8 cellular contexts compared by ENCODE assay signal in the genomic region with DNA sequence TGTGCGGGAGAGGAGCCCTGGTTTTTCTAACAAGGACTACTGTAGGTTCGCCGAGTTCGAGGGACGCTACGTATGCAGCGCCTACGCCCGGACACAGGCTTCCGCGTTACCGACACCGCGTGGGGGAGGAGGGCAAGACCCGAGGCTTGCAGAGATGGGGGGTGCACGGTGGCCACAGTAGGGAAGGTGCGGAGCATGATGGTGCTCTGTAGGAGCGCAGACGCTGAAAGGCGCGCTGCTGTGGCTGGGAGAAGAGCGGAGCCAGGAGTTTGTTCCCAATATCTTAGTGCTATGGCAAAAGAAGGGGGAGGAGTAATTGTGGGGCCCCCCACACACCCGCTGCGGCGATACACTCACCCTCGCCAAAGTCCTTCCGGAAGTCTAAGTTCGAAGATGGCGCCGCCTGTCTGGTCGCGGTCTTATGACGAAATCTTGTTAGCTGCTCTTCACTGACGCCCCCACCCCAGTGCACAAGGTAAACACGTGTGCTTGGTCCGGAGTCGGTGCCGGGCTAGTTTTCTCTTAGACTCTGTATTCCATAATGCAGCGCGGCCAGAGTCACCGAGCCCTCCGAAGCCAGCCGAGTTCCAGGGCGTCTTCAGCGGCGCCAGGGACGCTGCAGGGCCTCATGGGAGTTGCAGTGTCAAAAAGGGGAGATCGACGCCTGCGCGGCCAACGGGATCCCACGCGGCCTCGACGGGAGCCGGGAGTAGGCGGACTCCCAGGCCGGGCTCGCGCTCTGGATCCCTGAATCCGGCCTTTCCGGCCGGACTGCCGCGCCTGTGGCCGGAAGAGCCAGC. TPM values are rescaled to one million over a fixed set of nuclear protein-coding genes. Genes with fewer than 3 reads are reported as not detected.
DNase-seq lines count a peak whose midpoint lies in the region; ATAC-seq and TF ChIP-seq lines count a peak whose summit lies in the region.

A gene with protein sequence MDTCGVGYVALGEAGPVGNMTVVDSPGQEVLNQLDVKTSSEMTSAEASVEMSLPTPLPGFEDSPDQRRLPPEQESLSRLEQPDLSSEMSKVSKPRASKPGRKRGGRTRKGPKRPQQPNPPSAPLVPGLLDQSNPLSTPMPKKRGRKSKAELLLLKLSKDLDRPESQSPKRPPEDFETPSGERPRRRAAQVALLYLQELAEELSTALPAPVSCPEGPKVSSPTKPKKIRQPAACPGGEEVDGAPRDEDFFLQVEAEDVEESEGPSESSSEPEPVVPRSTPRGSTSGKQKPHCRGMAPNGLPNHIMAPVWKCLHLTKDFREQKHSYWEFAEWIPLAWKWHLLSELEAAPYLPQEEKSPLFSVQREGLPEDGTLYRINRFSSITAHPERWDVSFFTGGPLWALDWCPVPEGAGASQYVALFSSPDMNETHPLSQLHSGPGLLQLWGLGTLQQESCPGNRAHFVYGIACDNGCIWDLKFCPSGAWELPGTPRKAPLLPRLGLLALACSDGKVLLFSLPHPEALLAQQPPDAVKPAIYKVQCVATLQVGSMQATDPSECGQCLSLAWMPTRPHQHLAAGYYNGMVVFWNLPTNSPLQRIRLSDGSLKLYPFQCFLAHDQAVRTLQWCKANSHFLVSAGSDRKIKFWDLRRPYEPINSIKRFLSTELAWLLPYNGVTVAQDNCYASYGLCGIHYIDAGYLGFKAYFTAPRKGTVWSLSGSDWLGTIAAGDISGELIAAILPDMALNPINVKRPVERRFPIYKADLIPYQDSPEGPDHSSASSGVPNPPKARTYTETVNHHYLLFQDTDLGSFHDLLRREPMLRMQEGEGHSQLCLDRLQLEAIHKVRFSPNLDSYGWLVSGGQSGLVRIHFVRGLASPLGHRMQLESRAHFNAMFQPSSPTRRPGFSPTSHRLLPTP (minus strand): TSS at position 383 of the 800 bp plus-strand sequence. CDS start 13,210 bp downstream, outside the sequence.

- no peaks in the 10 kb centered on the region for H3K9me3 Mint-ChIP-seq in CD8-positive, alpha-beta T cell

- no peaks in the 10 kb centered on the region for H3K36me3 ChIP-seq in CD8-positive, alpha-beta T cell (ENCODE audit: insufficient read depth, low read length)
- no peaks in the 10 kb centered on the region for H3K36me3 ChIP-seq in lung (ENCODE audit: control insufficient read depth in 2 of 2, insufficient read depth in 2 of 2, low read length in 2 of 2)

- H3K4me3 ChIP-seq in CD8-positive, alpha-beta T cell (ENCODE audit: low read depth, low read length) = peak within 1 kb of the TSS; percentile 94
- peak within 1 kb of the TSS; percentile 81 for H3K4me3 ChIP-seq in lung

- no peak for TF ChIP-seq CTCF in CD8-positive, alpha-beta T cell (IDR thresholded peaks at IDR 0.05)
- TF ChIP-seq CTCF in lung (IDR thresholded peaks at IDR 0.05; ENCODE audit: control extremely low read depth, extremely low read depth) = no peak

- DNase-seq in CD8-positive, alpha-beta T cell = peak; percentile 82 to 93 (median 90)
- DNase-seq in HS-27A (ENCODE audit: low read depth) (peak; percentile 96), NK-92 (lab: John Stamatoyannopoulos, UW; ENCODE audit: unreplicated experiment) (peak; percentile 73), lung (ENCODE audit: low spot score) (peak; percentile 94)
- peak; percentile 79 to 81 for DNase-seq in activated CD8-positive, alpha-beta memory T cell treated with anti-CD3 and anti-CD28 coated beads for 1 hour (ENCODE audit: extremely low read depth in 1 of 2, low read depth in 1 of 2)
- DNase-seq in effector CD4-positive, alpha-beta T cell = peak; percentile 91
- peak; percentile 77 to 88 (median 84) for DNase-seq in stimulated activated CD4-positive, alpha-beta T cell treated with anti-CD3 and anti-CD28 coated beads, TNF-alpha, amount 100 ng/mL, for 4 hours (ENCODE audit: low read depth in 3 of 3)

- peak within 1 kb of the TSS; percentile 98 for H3K4me3 Mint-ChIP-seq in CD8-positive, alpha-beta T cell

- peaks cover 25% of the 10 kb centered on the region for H3K36me3 Mint-ChIP-seq in CD8-positive, alpha-beta T cell

- intact Hi-C loops in CD8-positive, alpha-beta T cell (cut with DNase I, micrococcal nuclease) = loop anchor here (1.0 to 5.0 kb wide), 11 partner anchors 14 to 1516 kb away; a partner anchor contains a TSS

- ATAC-seq in CD8-positive, alpha-beta T cell = peak; percentile 76
- ATAC-seq in GM19467 (IDR thresholded peaks at IDR 0.05; ENCODE audit: unreplicated experiment) = peak; percentile 83
- ATAC-seq in lung (ENCODE audit: insufficient read depth, low FRiP score) = peak; percentile 95

- H3K27ac ChIP-seq in CD8-positive, alpha-beta T cell (ENCODE audit: low read depth, low read length) = peak within 1 kb of the TSS; percentile 87
- H3K27ac ChIP-seq in lung (ENCODE audit: low read depth in 1 of 2, low read length in 1 of 2) = peak within 1 kb of the TSS; percentile 90 to 99

- peaks cover 51% of the 10 kb centered on the region for H3K4me1 Mint-ChIP-seq in CD8-positive, alpha-beta T cell (ENCODE audit: low read depth)

- H3K9me3 ChIP-seq in CD8-positive, alpha-beta T cell (ENCODE audit: low read length) = no peaks in the 10 kb centered on the region
- H3K9me3 ChIP-seq in lung (ENCODE audit: control insufficient read depth in 2 of 2, insufficient read depth in 1 of 2, low read length in 1 of 2) = no peaks in the 10 kb centered on the region

- 0% methylated on average over 67 of the region's 67 CpGs for WGBS in lung, 2 donors

- CTCF ChIA-PET in CD8-positive, alpha-beta T cell (lab: Charles Lee) = interaction anchor here (0.7 to 0.8 kb wide), 2 partner anchors 13 to 32 kb away, joined by 3 to 4 read pairs; no protein-coding TSS in a partner anchor

- H3K4me1 ChIP-seq in CD8-positive, alpha-beta T cell (ENCODE audit: insufficient read depth, low read length) = peaks cover 35% of the 10 kb centered on the region
- H3K4me1 ChIP-seq in lung (ENCODE audit: control insufficient read depth in 2 of 2, insufficient read depth in 2 of 2, low read length in 2 of 2) = peaks cover 4% of the 10 kb centered on the region in 2 donors

- H3K27me3 ChIP-seq in CD8-positive, alpha-beta T cell (ENCODE audit: insufficient read depth, low read length) = no peaks in the 10 kb centered on the region
- H3K27me3 ChIP-seq in lung (ENCODE audit: control insufficient read depth, insufficient read depth) = no peaks in the 10 kb centered on the region

- no peaks in the 10 kb centered on the region for H3K27me3 Mint-ChIP-seq in CD8-positive, alpha-beta T cell (ENCODE audit: low read depth)

- H3K27ac Mint-ChIP-seq in CD8-positive, alpha-beta T cell = peak within 1 kb of the TSS; percentile 99

- POLR2A ChIA-PET in CD8-positive, alpha-beta T cell (lab: Charles Lee) = interaction anchor here (0.7 to 2.1 kb wide), 8 partner anchors 9 to 53 kb away, joined by 3 to 28 read pairs (median 6); a partner anchor contains a TSS

RNA-seq across cellular contexts. Expression of the gene that starts here (rescaled TPM):
- 10 to 100 TPM; 52.2 to 56.2 TPM for total RNA-seq in CD8-positive, alpha-beta T cell
- 10 to 100 TPM; 46.4 to 61.8 TPM for total RNA-seq in lung
- polyA plus RNA-seq in lung = 10 to 100 TPM; 28.7 to 41.0 TPM

Comparison
In these comparisons a context has a peak if more than half of its experiments do, and no peak if none do; other contexts are left out.
1. Peak in every context shown above with its lines: DNase-seq, ATAC-seq, H3K4me3 ChIP-seq and H3K27ac ChIP-seq.